8 cellular contexts compared by ENCODE assay signal in genomic region chr17:81166033-81166472, GRCh38. TPM values are rescaled to one million over a fixed set of nuclear protein-coding genes. Genes with fewer than 3 reads are reported as not detected.
DNase-seq lines count a peak whose midpoint lies in the region; ATAC-seq lines count a peak whose summit lies in the region.

TSS of gene AATK (minus strand) at chr17:81166221. CDS start at chr17:81165992, 229 bp downstream.

- no peaks in the 10 kb centered on the region for H3K4me1 Mint-ChIP-seq in activated naive CD8-positive, alpha-beta T cell treated with anti-CD3 and anti-CD28 coated beads for 36 hours

- peak within 1 kb of the TSS; percentile 72 for H3K4me2 ChIP-seq in skeletal muscle satellite cell (ENCODE audit: low read length)

- peaks cover 25% of the 10 kb centered on the region for H3K27me3 Mint-ChIP-seq in activated naive CD8-positive, alpha-beta T cell treated with anti-CD3 and anti-CD28 coated beads for 36 hours

- no peaks in the 10 kb centered on the region for H3K36me3 Mint-ChIP-seq in activated naive CD8-positive, alpha-beta T cell treated with anti-CD3 and anti-CD28 coated beads for 36 hours

- no peak within 1 kb of the TSS for H3K27ac Mint-ChIP-seq in activated naive CD8-positive, alpha-beta T cell treated with anti-CD3 and anti-CD28 coated beads for 36 hours

- peak within 1 kb of the TSS; percentile 34 for H3K4me3 Mint-ChIP-seq in activated naive CD8-positive, alpha-beta T cell treated with anti-CD3 and anti-CD28 coated beads for 36 hours

- H3K9ac ChIP-seq in ES-I3 (ENCODE audit: low read depth, low read length) (peak within 1 kb of the TSS; percentile 41; the same call in 1 of the 2 replicates), iPS-20b (ENCODE audit: low read depth, low read length) (no peak within 1 kb of the TSS), skeletal muscle satellite cell (ENCODE audit: low read depth, low read length) (no peak within 1 kb of the TSS)

- ATAC-seq in HG03457 (IDR thresholded peaks at IDR 0.05; ENCODE audit: unreplicated experiment) = no peak

- peaks cover 19% of the 10 kb centered on the region for H3K27me3 ChIP-seq in iPS-20b (ENCODE audit: insufficient read depth, low read length)
- peaks cover 57% of the 10 kb centered on the region for H3K27me3 ChIP-seq in skeletal muscle satellite cell (ENCODE audit: control insufficient read depth, insufficient read depth, low read length)

- H3K4me3 ChIP-seq in iPS-20b (ENCODE audit: low read length) (peak within 1 kb of the TSS; percentile 52; the same call in 1 of the 2 replicates), skeletal muscle satellite cell (ENCODE audit: low read length) (peak within 1 kb of the TSS; percentile 57)

- no peak for DNase-seq in activated naive CD8-positive, alpha-beta T cell treated with anti-CD3 and anti-CD28 coated beads for 36 hours
- no peak for DNase-seq in activated CD4-positive, alpha-beta T cell treated with anti-CD3 and anti-CD28 coated beads, Interleukin-2, amount 50 U/mL, for 48 hours
- no peak for DNase-seq in KBM-7
- DNase-seq in stimulated activated CD8-positive, alpha-beta memory T cell treated with anti-CD3 and anti-CD28 coated beads, Interleukin-4, amount 100 ng/mL, for 48 hours = no peak

- H3K4me1 ChIP-seq in ES-I3 (ENCODE audit: insufficient read depth, low read length) (no peaks in the 10 kb centered on the region; the same call in 1 of the 2 replicates), iPS-20b (ENCODE audit: insufficient read depth, low read length) (no peaks in the 10 kb centered on the region), skeletal muscle satellite cell (ENCODE audit: control insufficient read depth, insufficient read depth, low read length) (peaks cover 8% of the 10 kb centered on the region)

- H3K9me3 ChIP-seq in ES-I3 (ENCODE audit: control insufficient read depth, insufficient read depth, low read length) = no peaks in the 10 kb centered on the region
- no peaks in the 10 kb centered on the region for H3K9me3 ChIP-seq in iPS-20b (ENCODE audit: insufficient read depth, low read depth, low read length)
- no peaks in the 10 kb centered on the region for H3K9me3 ChIP-seq in skeletal muscle satellite cell (replicated peaks; ENCODE audit: low read length)

- in situ Hi-C loops in KBM-7 (cut with MboI; ENCODE audit: low pct_unique_long_range_greater_than_20kb, low sequenced_read_pairs) = no loop called here

- no peaks in the 10 kb centered on the region for H3K9me3 Mint-ChIP-seq in activated naive CD8-positive, alpha-beta T cell treated with anti-CD3 and anti-CD28 coated beads for 36 hours

- no peak within 1 kb of the TSS for H3K27ac ChIP-seq in iPS-20b (ENCODE audit: low read length)

- H3K36me3 ChIP-seq in ES-I3 (ENCODE audit: insufficient read depth, low read length) (no peaks in the 10 kb centered on the region), iPS-20b (ENCODE audit: insufficient read depth, low read depth, low read length) (no peaks in the 10 kb centered on the region), skeletal muscle satellite cell (ENCODE audit: insufficient read depth, low read length) (no peaks in the 10 kb centered on the region)

RNA-seq across cellular contexts. Expression of gene AATK, which starts in this region (rescaled TPM):
- total RNA-seq in activated naive CD8-positive, alpha-beta T cell treated with anti-CD3 and anti-CD28 coated beads for 36 hours = under 1 TPM; 0.21 to 0.26 TPM
- 0.22 and 0.25 TPM in 2 replicates for total RNA-seq in skeletal muscle satellite cell (2012; rRNA removed)
